In genomic region chr1:12417389-12417788, GRCh38 we compare ENCODE assay signal across 20 cellular contexts.
"Had no signal": no experiment of that assay in that cellular context is flagged by ENCODE, and none has a peak within 500 bp of the region (broad histone marks: within the 10 kb centered on the region; RNA-seq: fewer than 3 reads in every experiment).

No MANE protein-coding gene starts in this region.

- DNase-seq: effector memory CD8-positive, alpha-beta T cell; gastrocnemius medialis; heart right ventricle; islet precursor cell; mammary epithelial cell; mucosa of descending colon; occipital lobe; pancreas; right cardiac atrium; small intestine; stimulated activated CD4-positive, alpha-beta T cell treated with anti-CD3 and anti-CD28 coated beads, Interleukin-2, amount 100 ng/mL, for 48 hours; thyroid gland had no signal

- H3K4me3 ChIP-seq: esophagus muscularis mucosa, gastrocnemius medialis, heart right ventricle, mucosa of descending colon, pancreas, thyroid gland had no signal

- ATAC-seq: effector memory CD8-positive, alpha-beta T cell; gastrocnemius medialis; heart right ventricle; left lobe of liver; mucosa of descending colon; natural killer cell treated with Interleukin-12 subunit alpha and Interleukin-12 subunit beta and Interleukin-15 and Interleukin-18, amount 100 ng/mL, for 72 hours; pancreas; right cardiac atrium; stimulated activated effector memory CD8-positive, alpha-beta T cell treated with anti-CD3 and anti-CD28 coated beads, Interleukin-12 subunit alpha, Interleukin-12 subunit beta, amount 100 ng/mL, for 72 hours had no signal

- H3K4me3 Mint-ChIP-seq: dendritic cell treated with granulocyte-macrophage colony-stimulating factor and Interleukin-4, amounts not matched to agents 40 ng/mL and 50 ng/mL, for 4 days; effector memory CD8-positive, alpha-beta T cell; natural killer cell treated with Interleukin-12 subunit alpha and Interleukin-12 subunit beta and Interleukin-15 and Interleukin-18, amount 100 ng/mL, for 72 hours; stimulated activated effector memory CD8-positive, alpha-beta T cell treated with anti-CD3 and anti-CD28 coated beads, Interleukin-12 subunit alpha, Interleukin-12 subunit beta, amount 100 ng/mL, for 72 hours; type B pancreatic cell had no signal

- H3K27ac Mint-ChIP-seq: dendritic cell treated with granulocyte-macrophage colony-stimulating factor and Interleukin-4, amounts not matched to agents 40 ng/mL and 50 ng/mL, for 4 days; stimulated activated effector memory CD8-positive, alpha-beta T cell treated with anti-CD3 and anti-CD28 coated beads, Interleukin-12 subunit alpha, Interleukin-12 subunit beta, amount 100 ng/mL, for 72 hours; type B pancreatic cell had no signal

- H3K9me3 ChIP-seq: esophagus muscularis mucosa, gastrocnemius medialis, heart right ventricle, mucosa of descending colon, pancreas, thyroid gland had no signal

- H3K27me3 Mint-ChIP-seq: dendritic cell treated with granulocyte-macrophage colony-stimulating factor and Interleukin-4, amounts not matched to agents 40 ng/mL and 50 ng/mL, for 4 days; effector memory CD8-positive, alpha-beta T cell; natural killer cell treated with Interleukin-12 subunit alpha and Interleukin-12 subunit beta and Interleukin-15 and Interleukin-18, amount 100 ng/mL, for 72 hours; progenitor cell of endocrine pancreas; type B pancreatic cell had no signal

- H3K27ac ChIP-seq: epithelial cell of prostate, esophagus muscularis mucosa, gastrocnemius medialis, heart right ventricle, pancreas, thyroid gland had no signal

- H3K9me3 Mint-ChIP-seq: dendritic cell treated with granulocyte-macrophage colony-stimulating factor and Interleukin-4, amounts not matched to agents 40 ng/mL and 50 ng/mL, for 4 days; effector memory CD8-positive, alpha-beta T cell; natural killer cell treated with Interleukin-12 subunit alpha and Interleukin-12 subunit beta and Interleukin-15 and Interleukin-18, amount 100 ng/mL, for 72 hours; stimulated activated effector memory CD8-positive, alpha-beta T cell treated with anti-CD3 and anti-CD28 coated beads, Interleukin-12 subunit alpha, Interleukin-12 subunit beta, amount 100 ng/mL, for 72 hours had no signal

- H3K27me3 ChIP-seq: esophagus muscularis mucosa, gastrocnemius medialis, heart right ventricle, pancreas, thyroid gland had no signal

- H3K4me1 ChIP-seq: pancreas had no signal
